Comparison of ENCODE assay signal across 14 cellular contexts in genomic region chr17:75685508-75685907, GRCh38. TPM values are rescaled to one million over a fixed set of nuclear protein-coding genes. Genes with fewer than 3 reads are reported as not detected.
DNase-seq lines count a peak whose midpoint lies in the region; ATAC-seq lines count a peak whose summit lies in the region.
"Had no signal": no experiment of that assay in that cellular context is flagged by ENCODE, and none has a peak within 500 bp of the region (broad histone marks: within the 10 kb centered on the region; RNA-seq: fewer than 3 reads in every experiment).

No MANE protein-coding gene starts in this region.

- peak overlapping the region; percentile 39 to 47 for H3K27ac Mint-ChIP-seq in activated naive CD4-positive, alpha-beta T cell treated with anti-CD3 and anti-CD28 coated beads, Interleukin-2, amount 50 U/mL, for 72 hours
- H3K27ac Mint-ChIP-seq in activated naive CD4-positive, alpha-beta T cell treated with anti-CD3 and anti-CD28 coated beads for 36 hours: no peak overlapping the region
- peak overlapping the region; percentile 56 for H3K27ac Mint-ChIP-seq in dendritic cell treated with granulocyte-macrophage colony-stimulating factor and Interleukin-4, amounts not matched to agents 40 ng/mL and 50 ng/mL, for 4 days
- no peak overlapping the region for H3K27ac Mint-ChIP-seq in T-helper 2 cell treated with Interferon-gamma antibody and Interleukin-4, amounts not matched to agents 5 μg/mL and 100 μg/mL, for 36 hours
- H3K27ac Mint-ChIP-seq: activated naive CD4-positive, alpha-beta T cell treated with anti-CD3 and anti-CD28 coated beads, Interleukin-2, amount 50 U/mL, for 24 hours had no signal

- no peaks in the 10 kb centered on the region for H3K27me3 Mint-ChIP-seq in activated naive CD4-positive, alpha-beta T cell treated with anti-CD3 and anti-CD28 coated beads for 36 hours (ENCODE audit: low read depth)
- no peaks in the 10 kb centered on the region for H3K27me3 Mint-ChIP-seq in dendritic cell treated with granulocyte-macrophage colony-stimulating factor and Interleukin-4, amounts not matched to agents 40 ng/mL and 50 ng/mL, for 4 days
- H3K27me3 Mint-ChIP-seq in T-helper 2 cell treated with Interferon-gamma antibody and Interleukin-4, amounts not matched to agents 5 μg/mL and 100 μg/mL, for 36 hours (ENCODE audit: low read depth): no peaks in the 10 kb centered on the region
- H3K27me3 Mint-ChIP-seq: activated naive CD4-positive, alpha-beta T cell treated with anti-CD3 and anti-CD28 coated beads, Interleukin-2, amount 50 U/mL, for 24 hours had no signal

- peak overlapping the region; percentile 78 for H3K27ac ChIP-seq in urinary bladder (ENCODE audit: low read depth)

- H3K36me3 Mint-ChIP-seq in activated naive CD4-positive, alpha-beta T cell treated with anti-CD3 and anti-CD28 coated beads, Interleukin-2, amount 50 U/mL, for 72 hours: peaks cover 0 to 12% of the 10 kb centered on the region in 2 donors
- peaks cover 3% of the 10 kb centered on the region for H3K36me3 Mint-ChIP-seq in activated naive CD4-positive, alpha-beta T cell treated with anti-CD3 and anti-CD28 coated beads for 36 hours (ENCODE audit: low read depth)
- peaks cover 34% of the 10 kb centered on the region for H3K36me3 Mint-ChIP-seq in dendritic cell treated with granulocyte-macrophage colony-stimulating factor and Interleukin-4, amounts not matched to agents 40 ng/mL and 50 ng/mL, for 4 days (ENCODE audit: low read depth)
- H3K36me3 Mint-ChIP-seq in T-helper 2 cell treated with Interferon-gamma antibody and Interleukin-4, amounts not matched to agents 5 μg/mL and 100 μg/mL, for 36 hours (ENCODE audit: low read depth): peaks cover 14% of the 10 kb centered on the region
- H3K36me3 Mint-ChIP-seq: activated naive CD4-positive, alpha-beta T cell treated with anti-CD3 and anti-CD28 coated beads, Interleukin-2, amount 50 U/mL, for 24 hours had no signal

- no peaks in the 10 kb centered on the region for H3K9me3 Mint-ChIP-seq in activated naive CD4-positive, alpha-beta T cell treated with anti-CD3 and anti-CD28 coated beads, Interleukin-2, amount 50 U/mL, for 72 hours
- H3K9me3 Mint-ChIP-seq in activated naive CD4-positive, alpha-beta T cell treated with anti-CD3 and anti-CD28 coated beads for 36 hours: no peaks in the 10 kb centered on the region
- no peaks in the 10 kb centered on the region for H3K9me3 Mint-ChIP-seq in dendritic cell treated with granulocyte-macrophage colony-stimulating factor and Interleukin-4, amounts not matched to agents 40 ng/mL and 50 ng/mL, for 4 days
- H3K9me3 Mint-ChIP-seq in T-helper 2 cell treated with Interferon-gamma antibody and Interleukin-4, amounts not matched to agents 5 μg/mL and 100 μg/mL, for 36 hours: no peaks in the 10 kb centered on the region
- H3K9me3 Mint-ChIP-seq: activated naive CD4-positive, alpha-beta T cell treated with anti-CD3 and anti-CD28 coated beads, Interleukin-2, amount 50 U/mL, for 24 hours had no signal

- H3K4me1 ChIP-seq in urinary bladder (ENCODE audit: insufficient read depth): no peaks in the 10 kb centered on the region

- H3K4me3 ChIP-seq in urinary bladder (ENCODE audit: low read depth, low read length): no peak overlapping the region

- intact Hi-C loops in activated naive CD4-positive, alpha-beta T cell treated with anti-CD3 and anti-CD28 coated beads for 36 hours (cut with micrococcal nuclease): loop anchor here (5.0 kb wide), 1 partner anchor 37 kb away; the partner anchor contains the start of gene ITGB4
- intact Hi-C loops in dendritic cell treated with granulocyte-macrophage colony-stimulating factor and Interleukin-4, amounts not matched to agents 40 ng/mL and 50 ng/mL, for 4 days (cut with micrococcal nuclease): no loop called here

- 82% methylated on average over 3 of the region's 3 CpGs for WGBS in urinary bladder

- CTCF ChIA-PET in activated naive CD4-positive, alpha-beta T cell treated with anti-CD3 and anti-CD28 coated beads for 36 hours (lab: Charles Lee): interaction anchor here (0.7 kb wide), 1 partner anchor 208 kb away, joined by 3 read pairs; no protein-coding TSS in a partner anchor

- H3K4me1 Mint-ChIP-seq in activated naive CD4-positive, alpha-beta T cell treated with anti-CD3 and anti-CD28 coated beads for 36 hours (ENCODE audit: low read depth): peaks cover 56% of the 10 kb centered on the region
- peaks cover 67% of the 10 kb centered on the region for H3K4me1 Mint-ChIP-seq in dendritic cell treated with granulocyte-macrophage colony-stimulating factor and Interleukin-4, amounts not matched to agents 40 ng/mL and 50 ng/mL, for 4 days (ENCODE audit: low read depth)
- peaks cover 27% of the 10 kb centered on the region for H3K4me1 Mint-ChIP-seq in T-helper 2 cell treated with Interferon-gamma antibody and Interleukin-4, amounts not matched to agents 5 μg/mL and 100 μg/mL, for 36 hours (ENCODE audit: low read depth)

- no peak for ATAC-seq in activated naive CD4-positive, alpha-beta T cell treated with anti-CD3 and anti-CD28 coated beads, Interleukin-2, amount 50 U/mL, for 72 hours
- no peak for ATAC-seq in HG02852 (IDR thresholded peaks at IDR 0.05; ENCODE audit: unreplicated experiment)
- ATAC-seq: activated CD4-positive, CD25-positive, alpha-beta regulatory T cell treated with anti-CD3 and anti-CD28 coated beads, Interleukin-2, amount 50 U/mL, for 24 hours had no signal

- no peak overlapping the region for H3K4me3 Mint-ChIP-seq in activated naive CD4-positive, alpha-beta T cell treated with anti-CD3 and anti-CD28 coated beads for 36 hours
- H3K4me3 Mint-ChIP-seq in dendritic cell treated with granulocyte-macrophage colony-stimulating factor and Interleukin-4, amounts not matched to agents 40 ng/mL and 50 ng/mL, for 4 days: no peak overlapping the region
- H3K4me3 Mint-ChIP-seq in T-helper 2 cell treated with Interferon-gamma antibody and Interleukin-4, amounts not matched to agents 5 μg/mL and 100 μg/mL, for 36 hours: no peak overlapping the region
- H3K4me3 Mint-ChIP-seq: activated naive CD4-positive, alpha-beta T cell treated with anti-CD3 and anti-CD28 coated beads, Interleukin-2, amount 50 U/mL, for 24 hours had no signal

- no peak for DNase-seq in activated naive CD4-positive, alpha-beta T cell treated with anti-CD3 and anti-CD28 coated beads, Interleukin-2, amount 50 U/mL, for 72 hours (ENCODE audit: low spot score in 2 of 2)
- no peak for DNase-seq in activated naive CD4-positive, alpha-beta T cell treated with anti-CD3 and anti-CD28 coated beads for 36 hours
- peak; percentile 70 for DNase-seq in myocyte (ENCODE audit: low read depth)
- no peak for DNase-seq in T-helper 2 cell treated with Interferon-gamma antibody and Interleukin-4, amounts not matched to agents 5 μg/mL and 100 μg/mL, for 36 hours (ENCODE audit: low spot score)
- DNase-seq in NCI-H446 treated with DMSO at 0.1 percent for 48 hours (lab: John Stamatoyannopoulos, UW): no peak
- DNase-seq: NCI-H1930; stimulated activated CD4-positive, alpha-beta T cell treated with anti-CD3 and anti-CD28 coated beads, Interleukin-15, amount 100 ng/mL, for 24 hours had no signal

- peaks cover 2% of the 10 kb centered on the region for H3K36me3 ChIP-seq in urinary bladder (ENCODE audit: insufficient read depth)

RNA-seq across cellular contexts. Expression of gene SAP30BP, which starts 18.4 kb away (rescaled TPM):
- total RNA-seq in activated naive CD4-positive, alpha-beta T cell treated with anti-CD3 and anti-CD28 coated beads, Interleukin-2, amount 50 U/mL, for 72 hours: 10 to 100 TPM; 76.3 to 78.8 TPM
- total RNA-seq in activated naive CD4-positive, alpha-beta T cell treated with anti-CD3 and anti-CD28 coated beads for 36 hours: 10 to 100 TPM; 68.3 TPM
- total RNA-seq in myocyte: 34.3 and 47.4 TPM in 2 replicates
- 76.6 TPM for polyA plus RNA-seq in myocyte (2012)
- 37.7 TPM for total RNA-seq in urinary bladder
- polyA plus RNA-seq in urinary bladder: 87.0 TPM

RNA-seq across cellular contexts. Expression of gene RECQL5, which starts 18.6 kb away (rescaled TPM):
- total RNA-seq in activated naive CD4-positive, alpha-beta T cell treated with anti-CD3 and anti-CD28 coated beads, Interleukin-2, amount 50 U/mL, for 72 hours: 10 to 100 TPM; 35.1 to 47.4 TPM
- 10 to 100 TPM; 36.2 to 44.0 TPM for total RNA-seq in activated naive CD4-positive, alpha-beta T cell treated with anti-CD3 and anti-CD28 coated beads for 36 hours
- total RNA-seq in myocyte (19.9 and 20.7 TPM in 2 replicates), urinary bladder (22.2 TPM)
- polyA plus RNA-seq in myocyte (2012): 23.7 TPM
- polyA plus RNA-seq in urinary bladder: 19.6 TPM

RNA-seq across cellular contexts. Expression of gene ITGB4, which starts 35.8 kb away (rescaled TPM):
- total RNA-seq in activated naive CD4-positive, alpha-beta T cell treated with anti-CD3 and anti-CD28 coated beads, Interleukin-2, amount 50 U/mL, for 72 hours: 1 to 10 TPM in 1 of 2 donors, under 1 TPM in 1; 0.76 to 1.1 TPM
- total RNA-seq in activated naive CD4-positive, alpha-beta T cell treated with anti-CD3 and anti-CD28 coated beads for 36 hours: 1 to 10 TPM in 1 of 2 experiments, under 1 TPM in 1; 0.83 to 1.0 TPM
- total RNA-seq in myocyte (0.13 TPM in 1 of 2 replicates, not detected in the other), urinary bladder (22.4 TPM)
- 1.5 TPM for polyA plus RNA-seq in myocyte (2012)
- 64.8 TPM for polyA plus RNA-seq in urinary bladder

RNA-seq across cellular contexts. Expression of gene SMIM5, which starts 52.3 kb away (rescaled TPM):
- under 1 TPM; 0.06 to 0.32 TPM for total RNA-seq in activated naive CD4-positive, alpha-beta T cell treated with anti-CD3 and anti-CD28 coated beads, Interleukin-2, amount 50 U/mL, for 72 hours
- total RNA-seq in activated naive CD4-positive, alpha-beta T cell treated with anti-CD3 and anti-CD28 coated beads for 36 hours: not detected
- total RNA-seq in myocyte (1.8 and 4.4 TPM in 2 replicates), urinary bladder (4.0 TPM)
- 2.0 TPM for polyA plus RNA-seq in myocyte (2012)
- polyA plus RNA-seq in urinary bladder: 3.6 TPM
- total RNA-seq: RPMI7951 had no signal
- polyA plus RNA-seq: AG04450 had no signal

Comparison
In these comparisons a context has a peak if more than half of its experiments do, and no peak if none do; other contexts are left out.
1. H3K27ac Mint-ChIP-seq: peak in activated naive CD4-positive, alpha-beta T cell treated with anti-CD3 and anti-CD28 coated beads, Interleukin-2, amount 50 U/mL, for 72 hours (2 of 2) and dendritic cell treated with granulocyte-macrophage colony-stimulating factor and Interleukin-4, amounts not matched to agents 40 ng/mL and 50 ng/mL, for 4 days (single experiment); none in activated naive CD4-positive, alpha-beta T cell treated with anti-CD3 and anti-CD28 coated beads for 36 hours (single experiment) and T-helper 2 cell treated with Interferon-gamma antibody and Interleukin-4, amounts not matched to agents 5 μg/mL and 100 μg/mL, for 36 hours (single experiment).
2. RNA of gene ITGB4, which starts 35.8 kb away (total RNA-seq): 22.4 TPM in urinary bladder (single experiment); 0.76 to 1.1 TPM in activated naive CD4-positive, alpha-beta T cell treated with anti-CD3 and anti-CD28 coated beads, Interleukin-2, amount 50 U/mL, for 72 hours, 0.83 to 1.0 TPM in activated naive CD4-positive, alpha-beta T cell treated with anti-CD3 and anti-CD28 coated beads for 36 hours and 0.13 TPM in myocyte; every median in the first group is over 10 times any median in the second.